9 cellular contexts compared by ENCODE assay signal in the genomic region with DNA sequence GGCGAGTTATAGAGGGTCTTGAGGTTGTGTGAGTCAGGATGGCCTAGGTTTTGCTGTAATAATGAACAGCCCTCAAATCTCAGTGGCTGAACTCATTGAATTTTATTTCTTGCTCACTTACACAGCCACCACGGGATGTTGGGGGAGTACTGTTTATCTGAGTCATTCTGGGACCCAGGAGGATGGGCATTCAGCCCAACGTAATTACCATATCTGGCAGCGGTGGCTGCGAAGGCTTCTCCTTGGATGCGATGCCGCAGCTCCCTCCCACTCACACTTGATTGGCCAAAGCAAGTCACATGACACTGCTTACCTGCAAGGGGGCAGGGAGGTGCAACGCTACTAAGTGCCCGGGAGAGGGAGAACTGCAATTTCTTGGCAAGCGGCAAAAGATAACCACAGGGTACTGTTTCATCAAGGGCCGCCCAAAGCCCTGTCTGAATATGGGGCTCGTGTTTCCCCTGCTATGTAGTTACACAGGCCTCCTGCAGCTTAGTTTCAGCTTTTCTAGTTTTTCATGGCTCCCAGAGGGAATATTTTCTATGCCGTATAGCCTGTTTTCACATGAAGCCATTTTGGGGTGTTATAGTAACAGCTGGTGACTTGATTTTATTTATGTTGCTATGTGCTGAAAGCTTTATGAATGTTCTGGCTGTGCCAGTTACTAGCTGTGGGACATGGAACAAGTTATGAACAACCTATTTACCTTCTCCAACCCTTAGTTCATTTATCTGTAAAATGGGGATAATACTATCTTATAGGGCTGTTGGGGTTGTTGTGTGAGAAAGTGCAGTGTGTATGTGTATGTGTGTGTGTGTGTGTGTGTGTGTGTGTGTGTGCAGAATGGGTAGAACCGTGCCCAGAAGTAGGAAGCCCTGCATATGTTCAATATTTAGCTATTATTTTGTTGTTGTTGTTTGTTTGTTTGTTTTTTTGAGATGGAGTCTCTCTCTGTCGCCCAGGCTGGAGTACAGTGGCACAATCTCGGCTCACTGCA. TPM values are rescaled to one million over a fixed set of nuclear protein-coding genes. Genes with fewer than 3 reads are reported as not detected.
DNase-seq lines count a peak whose midpoint lies in the region; ATAC-seq, FAIRE-seq and TF ChIP-seq lines count a peak whose summit lies in the region.
"Had no signal": no experiment of that assay in that cellular context is flagged by ENCODE, and none has a peak within 500 bp of the region (broad histone marks: within the 10 kb centered on the region; RNA-seq: fewer than 3 reads in every experiment).

No MANE protein-coding gene starts in this region.

- H3K4me1 Mint-ChIP-seq in activated CD4-positive, alpha-beta T cell treated with anti-CD3 and anti-CD28 coated beads for 36 hours, result no peaks in the 10 kb centered on the region
- H3K4me1 Mint-ChIP-seq in activated CD4-positive, alpha-beta T cell treated with anti-CD3 and anti-CD28 coated beads, Interleukin-2, amount 10 ng/mL, durations not matched to agents 7 days and 5 days, result no peaks in the 10 kb centered on the region

- no peak overlapping the region for H3K4me3 Mint-ChIP-seq in activated CD4-positive, alpha-beta T cell treated with anti-CD3 and anti-CD28 coated beads for 36 hours
- no peak overlapping the region for H3K4me3 Mint-ChIP-seq in activated CD4-positive, alpha-beta T cell treated with anti-CD3 and anti-CD28 coated beads, Interleukin-2, amount 10 ng/mL, durations not matched to agents 7 days and 5 days

- ATAC-seq in activated CD4-positive, alpha-beta T cell treated with anti-CD3 and anti-CD28 coated beads for 36 hours, result peak; percentile 47
- ATAC-seq in K562 (peak; percentile 97), lung (ENCODE audit: insufficient read depth, low FRiP score) (peak; percentile 79), HG03469 (IDR thresholded peaks at IDR 0.05; ENCODE audit: unreplicated experiment) (no peak)

- H3K27me3 ChIP-seq in SJSA1 (replicated peaks) (no peaks in the 10 kb centered on the region), K562 (ENCODE audit: control insufficient read depth in 2 of 2, insufficient read depth in 2 of 2, low read length in 2 of 2) (no peaks in the 10 kb centered on the region), lung (ENCODE audit: control insufficient read depth, insufficient read depth) (no peaks in the 10 kb centered on the region), transverse colon (no peaks in the 10 kb centered on the region)

- TF ChIP-seq POLR2A in K562 (conservative IDR thresholded peaks at IDR 0.05) (no peak), transverse colon (IDR thresholded peaks at IDR 0.05) (no peak)

- 28% methylated on average over 15 of the region's 16 CpGs for WGBS in K562 (ENCODE audit: insufficient coverage, low coverage, missing lambda C conversion rate)
- 78 to 82% methylated on average over 16 of the region's 16 CpGs for WGBS in lung, 2 donors
- WGBS in transverse colon (ENCODE audit: low coverage in 1 of 2), 2 donors, result 73 to 81% methylated on average over 6 to 16 of the region's 16 CpGs

- POLR2A ChIA-PET in activated CD4-positive, alpha-beta T cell treated with anti-CD3 and anti-CD28 coated beads for 36 hours (lab: Charles Lee), result no interaction called here
- POLR2A ChIA-PET in activated CD4-positive, alpha-beta T cell treated with anti-CD3 and anti-CD28 coated beads, Interleukin-2, amount 10 ng/mL, durations not matched to agents 7 days and 5 days (lab: Charles Lee), result no interaction called here
- POLR2A ChIA-PET in K562 (lab: Yijun Ruan, JAX), result interaction anchor here (1.6 to 2.6 kb wide), 2 partner anchors 9 to 13 kb away, joined by 5 to 24 read pairs; no protein-coding TSS in a partner anchor

- H3K27me3 Mint-ChIP-seq in activated CD4-positive, alpha-beta T cell treated with anti-CD3 and anti-CD28 coated beads for 36 hours, result no peaks in the 10 kb centered on the region
- no peaks in the 10 kb centered on the region for H3K27me3 Mint-ChIP-seq in activated CD4-positive, alpha-beta T cell treated with anti-CD3 and anti-CD28 coated beads, Interleukin-2, amount 10 ng/mL, durations not matched to agents 7 days and 5 days

- peak overlapping the region; percentile 19; the same call in 1 of the 2 replicates for H3K4me2 ChIP-seq in K562 (ENCODE audit: insufficient read depth, low read length)

- peaks cover 17% of the 10 kb centered on the region for H3K36me3 Mint-ChIP-seq in activated CD4-positive, alpha-beta T cell treated with anti-CD3 and anti-CD28 coated beads for 36 hours (ENCODE audit: low read depth)
- peaks cover 20% of the 10 kb centered on the region for H3K36me3 Mint-ChIP-seq in activated CD4-positive, alpha-beta T cell treated with anti-CD3 and anti-CD28 coated beads, Interleukin-2, amount 10 ng/mL, durations not matched to agents 7 days and 5 days (ENCODE audit: low read depth)

- no peak overlapping the region for H3K27ac Mint-ChIP-seq in activated CD4-positive, alpha-beta T cell treated with anti-CD3 and anti-CD28 coated beads for 36 hours
- no peak overlapping the region for H3K27ac Mint-ChIP-seq in activated CD4-positive, alpha-beta T cell treated with anti-CD3 and anti-CD28 coated beads, Interleukin-2, amount 10 ng/mL, durations not matched to agents 7 days and 5 days

- no peaks in the 10 kb centered on the region for H3K9me1 ChIP-seq in K562 (ENCODE audit: control insufficient read depth, insufficient read depth, low read length)

- H2AFZ ChIP-seq in K562 (ENCODE audit: low read depth, low read length), result peak overlapping the region; percentile 77

- no peak overlapping the region for H3K4me3 ChIP-seq in SJSA1
- H3K4me3 ChIP-seq in K562, result no peak overlapping the region
- H3K4me3 ChIP-seq in lung, result no peak overlapping the region
- no peak overlapping the region for H3K4me3 ChIP-seq in transverse colon
- H3K4me3 ChIP-seq: thoracic aorta had no signal

- intact Hi-C loops in activated CD4-positive, alpha-beta T cell treated with anti-CD3 and anti-CD28 coated beads for 36 hours (cut with DNase I, micrococcal nuclease), result no loop called here
- intact Hi-C loops in K562 (cut with micrococcal nuclease) (loop anchor here (5.0 kb wide), 1 partner anchor 83 kb away; no protein-coding TSS in a partner anchor), transverse colon (cut with DNase I; ENCODE audit: low total_unique reads) (no loop called here)

- H4K20me1 ChIP-seq in K562 (replicated peaks; ENCODE audit: control insufficient read depth, insufficient read depth, low read length), result no peaks in the 10 kb centered on the region

- H3K9me3 ChIP-seq in SJSA1 (replicated peaks) (0 out of 2 replicates have a peak, but pooled peaks cover 3% of the 10 kb centered on the region), K562 (replicated peaks; ENCODE audit: control insufficient read depth, insufficient read depth, low read depth, low read length) (no peaks in the 10 kb centered on the region), lung (ENCODE audit: control insufficient read depth in 2 of 2, insufficient read depth in 1 of 2, low read length in 1 of 2) (no peaks in the 10 kb centered on the region), transverse colon (no peaks in the 10 kb centered on the region)
- H3K9me3 ChIP-seq: thoracic aorta had no signal

- H3K9me3 Mint-ChIP-seq in activated CD4-positive, alpha-beta T cell treated with anti-CD3 and anti-CD28 coated beads for 36 hours (ENCODE audit: low read depth), result no peaks in the 10 kb centered on the region
- H3K9me3 Mint-ChIP-seq in activated CD4-positive, alpha-beta T cell treated with anti-CD3 and anti-CD28 coated beads, Interleukin-2, amount 10 ng/mL, durations not matched to agents 7 days and 5 days, result no peaks in the 10 kb centered on the region

- TF ChIP-seq CTCF in K562 (IDR thresholded peaks at IDR 0.05 in 2 of 3, conservative IDR thresholded peaks at IDR 0.05 in 1 of 3; ENCODE audit: insufficient read depth in 2 of 3, low read depth in 1 of 3, low read length in 3 of 3) (peak; percentile 50 to 60 (median 57)), lung (IDR thresholded peaks at IDR 0.05; ENCODE audit: control extremely low read depth, extremely low read depth) (no peak), transverse colon (IDR thresholded peaks at IDR 0.05) (no peak)

- H3K36me3 ChIP-seq in SJSA1, result peaks cover 11% of the 10 kb centered on the region; the same call in 1 of the 2 replicates
- no peaks in the 10 kb centered on the region for H3K36me3 ChIP-seq in K562 (ENCODE audit: control insufficient read depth, insufficient read depth, low read length)
- H3K36me3 ChIP-seq in lung (ENCODE audit: control insufficient read depth in 2 of 2, insufficient read depth in 2 of 2, low read length in 2 of 2), result peaks cover 0 to 3% of the 10 kb centered on the region in 2 donors
- H3K36me3 ChIP-seq in transverse colon, result no peaks in the 10 kb centered on the region
- H3K36me3 ChIP-seq: thoracic aorta had no signal

- peak; percentile 28 for DNase-seq in activated CD4-positive, alpha-beta T cell treated with anti-CD3 and anti-CD28 coated beads for 36 hours
- DNase-seq in activated CD4-positive, alpha-beta T cell treated with anti-CD3 and anti-CD28 coated beads, Interleukin-2, amount 10 ng/mL, durations not matched to agents 7 days and 5 days, result no peak
- DNase-seq in SJSA1 (ENCODE audit: low read depth in 1 of 2, low spot score in 2 of 2), result peak; percentile 11 to 51
- DNase-seq in K562 (ENCODE audit: extremely low read depth in 1 of 4, low spot score in 3 of 4), result peak; percentile 84 to 94 (median 92)
- peak; percentile 89 for DNase-seq in lung (ENCODE audit: low spot score)
- DNase-seq in transverse colon, result peak; percentile 26
- DNase-seq in AG08395 (ENCODE audit: low spot score), result no peak

- in situ Hi-C loops in K562 (cut with MboI) (no loop called here), transverse colon (cut with MboI; ENCODE audit: low pct_ligation_motif_present in 1 of 4, low pct_unique_long_range_greater_than_20kb in 1 of 4, low sequenced_read_pairs in 3 of 4) (no loop called here)

- TF ChIP-seq EP300 in K562 (IDR thresholded peaks at IDR 0.05; ENCODE audit: low read length) (no peak), transverse colon (IDR thresholded peaks at IDR 0.05; ENCODE audit: low read depth) (no peak)

- CTCF ChIA-PET in activated CD4-positive, alpha-beta T cell treated with anti-CD3 and anti-CD28 coated beads for 36 hours (lab: Charles Lee), result interaction anchor here (0.9 kb wide), 1 partner anchor 14 kb away, joined by 3 read pairs; no protein-coding TSS in a partner anchor
- CTCF ChIA-PET in activated CD4-positive, alpha-beta T cell treated with anti-CD3 and anti-CD28 coated beads, Interleukin-2, amount 10 ng/mL, durations not matched to agents 7 days and 5 days (lab: Charles Lee), result interaction anchor here (0.6 to 2.2 kb wide), 6 partner anchors 9 to 389 kb away, joined by 3 to 14 read pairs (median 3); no protein-coding TSS in a partner anchor
- CTCF ChIA-PET in K562 (lab: Yijun Ruan, JAX; ENCODE audit: low intra/inter-chr PET ratio), result no interaction called here

- no peak; a peak in 1 of 4 replicates for TF ChIP-seq RAD21 in K562 (CRISPR knock-in tag; conservative IDR thresholded peaks at IDR 0.05 in 1 of 2, IDR thresholded peaks at IDR 0.05 in 1 of 2)

- no peak overlapping the region for H3K9ac ChIP-seq in K562 (ENCODE audit: insufficient read depth in 1 of 2, low read depth in 2 of 2, low read length in 2 of 2)

- BruUV-seq in K562 (replicated peaks; lab: Mats Ljungman, UMichigan), result no TSS peak

- peak; percentile 95 for FAIRE-seq in K562 (lab: Jason Lieb, UNC)

- H3K79me2 ChIP-seq in K562 (ENCODE audit: control insufficient read depth, insufficient read depth, low read length), result no peaks in the 10 kb centered on the region

- H3K4me1 ChIP-seq in SJSA1 (replicated peaks), result no peaks in the 10 kb centered on the region
- peaks cover 6 to 18% of the 10 kb centered on the region in 2 experiments; a peak in 4 of 5 replicates for H3K4me1 ChIP-seq in K562 (replicated peaks in 1 of 2; ENCODE audit: control insufficient read depth in 2 of 2, insufficient read depth in 2 of 2, low read length in 2 of 2)
- H3K4me1 ChIP-seq in lung (ENCODE audit: control insufficient read depth in 2 of 2, insufficient read depth in 2 of 2, low read length in 2 of 2), result no peaks in the 10 kb centered on the region
- no peaks in the 10 kb centered on the region for H3K4me1 ChIP-seq in transverse colon

- H3K27ac ChIP-seq in SJSA1 (no peak overlapping the region), K562 (ENCODE audit: extremely low read depth, low read depth, low read length) (no peak overlapping the region), lung (ENCODE audit: low read depth in 1 of 2, low read length in 1 of 2) (no peak overlapping the region), transverse colon (no peak overlapping the region)
- H3K27ac ChIP-seq: thoracic aorta had no signal

RNA-seq across cellular contexts. Expression of a gene that starts 20.1 kb away (rescaled TPM):
- 10 to 100 TPM in 1 of 2 experiments, 1 to 10 TPM in 1; 7.4 to 10.9 TPM for total RNA-seq in activated CD4-positive, alpha-beta T cell treated with anti-CD3 and anti-CD28 coated beads for 36 hours
- total RNA-seq in activated CD4-positive, alpha-beta T cell treated with anti-CD3 and anti-CD28 coated beads, Interleukin-2, amount 10 ng/mL, durations not matched to agents 7 days and 5 days, result 1 to 10 TPM; 6.9 to 9.3 TPM
- 2.9 and 4.7 TPM in 2 replicates for total RNA-seq in SJSA1 (2014; rRNA removed; shearing (Covaris generic))
- total RNA-seq in K562 (2011; cell fraction: chromatin; rRNA removed; ENCODE audit: low replicate concordance), result 0.35 and 0.74 TPM in 2 replicates
- total RNA-seq in K562 (2011; cell fraction: nucleolus; rRNA removed), result 0.53 and 1.0 TPM in 2 replicates
- total RNA-seq in K562 (2011; cell fraction: nucleoplasm; rRNA removed), result 0.29 and 1.9 TPM in 2 replicates
- total RNA-seq in K562 (2014; rRNA removed) (0.50 and 0.73 TPM in 2 replicates), K562 (2014; rRNA removed; fragmentation: Illumina TruSeq; extraction: Trizol) (0.11 and 0.13 TPM in 2 replicates), K562 (2015; rRNA removed; fragmentation: Illumina TruSeq; extraction: Trizol) (0.11 and 0.36 TPM in 2 replicates), K562 (2021) (1.4 TPM in 2 replicates), lung (1 to 10 TPM; 4.3 to 7.6 TPM), transverse colon (10 to 100 TPM in 1 of 4 donors, 1 to 10 TPM in 3; 3.3 to 24.7 (median 5.2) TPM)
- polyA plus RNA-seq in K562 (2011; rRNA removed) (0.06 and 0.09 TPM in 2 replicates), K562 (2014; fragmentation: Illumina TruSeq; extraction: Trizol) (0.33 and 0.58 TPM in 2 replicates), K562 (2014; fragmentation: Nextera tagmentation; extraction: Ambion mirVana) (under 1 TPM in 1 of 2 experiments, not detected in 1; 0.04 TPM), K562 (2014; rRNA removed) (0.82 and 0.94 TPM in 2 replicates), lung (1 to 10 TPM; 3.4 to 4.2 TPM)
- polyA plus RNA-seq in K562 (2011; cell fraction: cytosol; rRNA removed), result 0.21 and 0.57 TPM in 2 replicates
- 0.15 and 0.51 TPM in 2 replicates for polyA plus RNA-seq in K562 (2011; cell fraction: nucleus; rRNA removed)
- 1.8 and 2.8 TPM in 2 replicates for polyA plus RNA-seq in K562 (2012)
- polyA minus RNA-seq in K562 (2011; rRNA and poly(A)+ RNA removed), result 0.09 and 0.11 TPM in 2 replicates
- 0.73 and 1.7 TPM in 2 replicates for polyA minus RNA-seq in K562 (2011; cell fraction: cytosol; rRNA and poly(A)+ RNA removed)
- polyA minus RNA-seq in K562 (2011; cell fraction: nucleus; rRNA and poly(A)+ RNA removed), result 0.40 and 0.44 TPM in 2 replicates

RNA-seq across cellular contexts. Expression of a gene that starts 20.4 kb away (rescaled TPM):
- 100 to 1,000 TPM; 193 to 194 TPM for total RNA-seq in activated CD4-positive, alpha-beta T cell treated with anti-CD3 and anti-CD28 coated beads for 36 hours
- 100 to 1,000 TPM; 200 to 206 TPM for total RNA-seq in activated CD4-positive, alpha-beta T cell treated with anti-CD3 and anti-CD28 coated beads, Interleukin-2, amount 10 ng/mL, durations not matched to agents 7 days and 5 days
- total RNA-seq in SJSA1 (2014; rRNA removed; shearing (Covaris generic)), result 60.6 and 72.9 TPM in 2 replicates
- 141 and 259 TPM in 2 replicates for total RNA-seq in K562 (2011; cell fraction: chromatin; rRNA removed; ENCODE audit: low replicate concordance)
- total RNA-seq in K562 (2011; cell fraction: nucleolus; rRNA removed), result 126 and 137 TPM in 2 replicates
- total RNA-seq in K562 (2011; cell fraction: nucleoplasm; rRNA removed), result 101 and 111 TPM in 2 replicates
- 111 and 114 TPM in 2 replicates for total RNA-seq in K562 (2014; rRNA removed)
- 50.7 and 65.3 TPM in 2 replicates for total RNA-seq in K562 (2014; rRNA removed; fragmentation: Illumina TruSeq; extraction: Trizol)
- total RNA-seq in K562 (2015; rRNA removed; fragmentation: Illumina TruSeq; extraction: Trizol), result 70.4 and 75.5 TPM in 2 replicates
- 83.0 and 87.6 TPM in 2 replicates for total RNA-seq in K562 (2021)
- polyA plus RNA-seq in K562 (2011; rRNA removed), result 49.9 and 74.6 TPM in 2 replicates
- 47.6 and 48.1 TPM in 2 replicates for polyA plus RNA-seq in K562 (2011; cell fraction: cytosol; rRNA removed)
- 197 and 264 TPM in 2 replicates for polyA plus RNA-seq in K562 (2011; cell fraction: nucleus; rRNA removed)
- 97.1 and 97.7 TPM in 2 replicates for polyA plus RNA-seq in K562 (2012)
- 71.1 and 75.8 TPM in 2 replicates for polyA plus RNA-seq in K562 (2014; fragmentation: Illumina TruSeq; extraction: Trizol)
- polyA plus RNA-seq in K562 (2014; fragmentation: Nextera tagmentation; extraction: Ambion mirVana), result 10 to 100 TPM in 1 of 2 experiments, 1 to 10 TPM in 1; 9.6 to 11.0 TPM
- polyA plus RNA-seq in K562 (2014; rRNA removed), result 82.1 and 101 TPM in 2 replicates
- polyA minus RNA-seq in K562 (2011; rRNA and poly(A)+ RNA removed), result 59.9 and 62.9 TPM in 2 replicates
- polyA minus RNA-seq in K562 (2011; cell fraction: cytosol; rRNA and poly(A)+ RNA removed), result 33.3 and 44.0 TPM in 2 replicates
- polyA minus RNA-seq in K562 (2011; cell fraction: nucleus; rRNA and poly(A)+ RNA removed), result 75.4 and 82.3 TPM in 2 replicates
- total RNA-seq in lung, result 10 to 100 TPM; 23.9 to 26.7 TPM
- 10 to 100 TPM; 10.6 to 40.5 TPM for polyA plus RNA-seq in lung
- total RNA-seq in transverse colon, result 10 to 100 TPM; 14.3 to 71.4 (median 26.8) TPM

Comparison
In these comparisons a context has a peak if more than half of its experiments do, and no peak if none do; other contexts are left out.
1. DNase-seq: peak in activated CD4-positive, alpha-beta T cell treated with anti-CD3 and anti-CD28 coated beads for 36 hours (single experiment), SJSA1 (2 of 2), K562 (4 of 4), lung (single experiment) and transverse colon (single experiment); none in activated CD4-positive, alpha-beta T cell treated with anti-CD3 and anti-CD28 coated beads, Interleukin-2, amount 10 ng/mL, durations not matched to agents 7 days and 5 days (single experiment) and AG08395 (single experiment).
2. CTCF ChIP-seq: peak in K562 (3 of 3); none in lung (single experiment) and transverse colon (0 of 5).